Comparison of ENCODE assay signal across 26 cellular contexts in genomic region chr1:196497824-196498223, GRCh38.
"Had no signal": no experiment of that assay in that cellular context is flagged by ENCODE, and none has a peak within 500 bp of the region (broad histone marks: within the 10 kb centered on the region; RNA-seq: fewer than 3 reads in every experiment).

No MANE protein-coding gene starts in this region.

- H3K4me3 ChIP-seq: coronary artery, dorsolateral prefrontal cortex, esophagus muscularis mucosa, gastroesophageal sphincter, heart left ventricle, hepatocyte, lower lobe of right lung had no signal

- H3K4me3 Mint-ChIP-seq: immature natural killer cell; memory B cell; naive thymus-derived CD4-positive, alpha-beta T cell had no signal

- ATAC-seq: foreskin keratinocyte; gastroesophageal sphincter; heart left ventricle; left colon; left lobe of liver; left ventricle myocardium superior; lower lobe of right lung; naive thymus-derived CD4-positive, alpha-beta T cell had no signal

- H3K9me3 ChIP-seq: esophagus muscularis mucosa, gastroesophageal sphincter, heart left ventricle, lower lobe of right lung had no signal

- H3K27ac ChIP-seq: coronary artery, dorsolateral prefrontal cortex, esophagus muscularis mucosa, foreskin keratinocyte, gastroesophageal sphincter, heart left ventricle, hepatocyte, lower lobe of right lung had no signal

- H3K36me3 ChIP-seq: esophagus muscularis mucosa, gastroesophageal sphincter, heart left ventricle, lower lobe of right lung had no signal

- H3K4me1 Mint-ChIP-seq: immature natural killer cell; memory B cell; naive thymus-derived CD4-positive, alpha-beta T cell had no signal

- H2AFZ ChIP-seq: hepatocyte had no signal

- H3K79me2 ChIP-seq: hepatocyte had no signal

- DNase-seq: dermis blood vessel endothelial cell; dorsolateral prefrontal cortex; effector CD4-positive, alpha-beta T cell; effector memory CD4-positive, alpha-beta T cell; foreskin keratinocyte; heart left ventricle; hypothalamus; immature natural killer cell; islet precursor cell; kidney; kidney glomerular epithelial cell; left colon; left ventricle myocardium superior; lower lobe of right lung; mesendoderm; midbrain; naive thymus-derived CD4-positive, alpha-beta T cell had no signal

- H3K27me3 Mint-ChIP-seq: memory B cell; naive thymus-derived CD4-positive, alpha-beta T cell had no signal

- H3K4me2 ChIP-seq: hepatocyte had no signal

- H3K27me3 ChIP-seq: dorsolateral prefrontal cortex, esophagus muscularis mucosa, foreskin keratinocyte, gastroesophageal sphincter, heart left ventricle, hepatocyte had no signal

- FAIRE-seq: colon, endothelial cell of umbilical vein, frontal cortex, kidney had no signal

- H3K27ac Mint-ChIP-seq: immature natural killer cell; memory B cell; naive thymus-derived CD4-positive, alpha-beta T cell had no signal

- H3K4me1 ChIP-seq: foreskin keratinocyte, gastroesophageal sphincter, heart left ventricle, lower lobe of right lung had no signal

- H3K36me3 Mint-ChIP-seq: memory B cell; naive thymus-derived CD4-positive, alpha-beta T cell had no signal
